In the genomic region with DNA sequence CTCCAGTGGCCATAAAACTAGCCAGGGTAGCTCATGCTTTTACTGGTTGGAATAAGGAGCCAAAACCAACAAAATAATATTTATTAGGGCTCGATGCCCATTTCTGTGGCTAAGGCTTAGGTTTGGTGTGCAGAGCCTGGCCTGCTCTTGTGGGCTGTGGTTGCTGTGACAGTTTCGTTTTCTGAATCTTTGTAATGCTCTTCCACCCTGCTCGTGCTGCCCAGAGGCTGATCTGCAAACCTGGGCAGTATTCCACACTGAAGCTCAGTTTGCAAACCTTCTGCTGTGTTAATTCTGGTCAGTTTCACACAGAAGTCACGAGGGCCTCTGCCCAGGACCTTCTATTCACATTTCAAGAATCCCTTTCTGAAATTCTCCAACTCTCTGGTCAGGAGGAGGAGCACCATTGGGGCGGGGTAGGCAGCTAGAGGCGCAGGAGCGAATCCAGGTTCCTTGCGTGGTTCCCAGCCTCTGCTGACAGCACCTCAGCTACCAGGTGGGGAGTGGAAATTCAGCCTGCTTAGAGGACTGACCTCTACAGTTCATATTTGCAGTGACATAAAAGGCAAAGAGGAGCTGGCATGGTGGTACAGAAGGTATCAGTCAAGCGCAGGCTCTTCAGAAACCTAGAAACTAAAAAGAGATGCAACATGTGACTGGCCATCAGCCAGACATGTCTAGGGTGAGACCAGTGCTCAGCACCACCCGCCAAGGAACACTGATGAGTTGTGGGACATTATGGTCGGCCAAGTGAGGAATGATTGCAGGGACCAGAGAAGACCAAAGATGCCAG, we compare ENCODE assay signal across 8 cellular contexts. TPM values are rescaled to one million over a fixed set of nuclear protein-coding genes. Genes with fewer than 3 reads are reported as not detected.
DNase-seq lines count a peak whose midpoint lies in the region; ATAC-seq and TF ChIP-seq lines count a peak whose summit lies in the region.

No MANE protein-coding gene starts in this region.

- H3K4me1 ChIP-seq in prostate gland (replicated peaks), result peaks cover 60% of the 10 kb centered on the region

- 24% methylated on average over 11 of the region's 11 CpGs for WGBS in prostate gland

- no peak for TF ChIP-seq POLR2A in prostate gland (IDR thresholded peaks at IDR 0.05)

- H3K9me3 ChIP-seq in prostate gland, result no peaks in the 10 kb centered on the region

- H3K27me3 ChIP-seq in prostate gland (replicated peaks; ENCODE audit: insufficient read depth), result no peaks in the 10 kb centered on the region

- no peak for TF ChIP-seq CTCF in choroid plexus epithelial cell (conservative IDR thresholded peaks at IDR 0.05; ENCODE audit: low read depth, low read length)
- peak in 1 of 4 experiments; percentile 4 for TF ChIP-seq CTCF in prostate gland (IDR thresholded peaks at IDR 0.05)

- H3K4me3 ChIP-seq in choroid plexus epithelial cell (ENCODE audit: low read depth, low read length) (no peak overlapping the region), prostate gland (peak overlapping the region; percentile 2 to 16)

- ATAC-seq in GM18508 (IDR thresholded peaks at IDR 0.05; ENCODE audit: insufficient read depth, unreplicated experiment) (peak; percentile 61), HG02885 (IDR thresholded peaks at IDR 0.05; ENCODE audit: poor library complexity, unreplicated experiment) (peak; percentile 52), HG03159 (IDR thresholded peaks at IDR 0.05; ENCODE audit: unreplicated experiment) (no peak), HG03039 (IDR thresholded peaks at IDR 0.05; ENCODE audit: unreplicated experiment) (no peak)

- H3K36me3 ChIP-seq in prostate gland, result peaks cover 0 to 7% of the 10 kb centered on the region in 2 donors

- DNase-seq in choroid plexus epithelial cell (ENCODE audit: low read depth), result peak; percentile 69
- DNase-seq in prostate gland (ENCODE audit: low spot score), result peak; percentile 78
- no peak for DNase-seq in Kasumi-1 (lab: John Stamatoyannopoulos, UW)
- DNase-seq in UCSD-AML1 (lab: John Stamatoyannopoulos, UW; ENCODE audit: unreplicated experiment), result no peak

- intact Hi-C loops in prostate gland (cut with DNase I), result no loop called here

- H3K27ac ChIP-seq in prostate gland, result peak overlapping the region; percentile 79 to 87

RNA-seq across cellular contexts. Expression of a gene that starts 14.3 kb away (rescaled TPM):
- under 1 TPM; 0.14 to 0.91 TPM for total RNA-seq in prostate gland

RNA-seq across cellular contexts. Expression of a gene that starts 18.9 kb away (rescaled TPM):
- 1 to 10 TPM; 7.9 to 8.5 TPM for total RNA-seq in prostate gland

RNA-seq across cellular contexts. Expression of a gene that starts 26.4 kb away (rescaled TPM):
- 100 to 1,000 TPM; 142 to 156 TPM for total RNA-seq in prostate gland

RNA-seq across cellular contexts. Expression of a gene that starts 38.4 kb away (rescaled TPM):
- total RNA-seq in prostate gland, result 10 to 100 TPM in 1 of 2 donors, 1 to 10 TPM in 1; 2.0 to 10.1 TPM

Comparison
In these comparisons a context has a peak if more than half of its experiments do, and no peak if none do; other contexts are left out.
1. ATAC-seq: peak in GM18508 (single experiment) and HG02885 (single experiment); none in HG03159 (single experiment) and HG03039 (single experiment).
2. DNase-seq: peak in choroid plexus epithelial cell (single experiment) and prostate gland (single experiment); none in Kasumi-1 (0 of 2) and UCSD-AML1 (single experiment).